ENCODE assay signal across 8 cellular contexts in genomic region chr20:36604952-36605308, GRCh38. TPM values are rescaled to one million over a fixed set of nuclear protein-coding genes. Genes with fewer than 3 reads are reported as not detected.
A peak's percentile ranks its signal among the peaks of the same experiment; 100 is the strongest.
DNase-seq lines count a peak whose midpoint lies in the region; ATAC-seq and TF ChIP-seq lines count a peak whose summit lies in the region.

No MANE protein-coding gene starts in this region.

- DNase-seq in A673 (ENCODE audit: low spot score) = no peak
- peak; percentile 90 for DNase-seq in RPMI8226
- DNase-seq in astrocyte of the cerebellum (ENCODE audit: low read depth) = no peak
- DNase-seq in left lobe of liver (ENCODE audit: low spot score) = peak; percentile 58
- peak; percentile 26 for DNase-seq in stimulated activated CD8-positive, alpha-beta memory T cell treated with anti-CD3 and anti-CD28 coated beads, Interleukin-12 subunit alpha, Interleukin-12 subunit beta, amount 100 ng/mL, for 4 hours (ENCODE audit: low read depth)
- no peak for DNase-seq in mesenteric fat pad (ENCODE audit: low spot score)

- BruUV-seq in A673 (replicated peaks; lab: Mats Ljungman, UMichigan) = TSS peak; percentile 91

- peak overlapping the region; percentile 95 for H3K27ac ChIP-seq in A673 (ENCODE audit: low read depth, low read length, poor library complexity, severe bottlenecking)

- H3K27me3 ChIP-seq in A673 (replicated peaks; ENCODE audit: insufficient read depth, low read depth, low read length, poor library complexity) = no peaks in the 10 kb centered on the region

- POLR2A ChIA-PET in A673 (lab: Charles Lee; ENCODE audit: low non-redundant PET) = no interaction called here

- peaks cover 10% of the 10 kb centered on the region for H3K4me1 ChIP-seq in A673 (ENCODE audit: insufficient read depth, low read length, poor library complexity, severe bottlenecking)

- ATAC-seq in GM18868 (IDR thresholded peaks at IDR 0.05; ENCODE audit: unreplicated experiment) = peak; percentile 40
- ATAC-seq in HG03066 (IDR thresholded peaks at IDR 0.05; ENCODE audit: low read depth, unreplicated experiment) = peak; percentile 47
- peak; percentile 11 for ATAC-seq in left lobe of liver

- in situ Hi-C loops in astrocyte of the cerebellum (cut with HindIII; ENCODE audit: low sequenced_read_pairs) = loop anchor here (5.0 kb wide), 1 partner anchor 53 kb away; no protein-coding TSS in a partner anchor

- H3K4me3 ChIP-seq in A673 (ENCODE audit: low read depth, low read length, poor library complexity, severe bottlenecking) = peak overlapping the region; percentile 95
- peak overlapping the region; percentile 97 for H3K4me3 ChIP-seq in astrocyte of the cerebellum (ENCODE audit: low read depth, low read length)

- TF ChIP-seq CTCF in A673 (conservative IDR thresholded peaks at IDR 0.05; ENCODE audit: low read depth, low read length) (no peak), astrocyte of the cerebellum (IDR thresholded peaks at IDR 0.05; ENCODE audit: low read depth, low read length, missing control alignments) (no peak)

- H3K36me3 ChIP-seq in A673 (ENCODE audit: insufficient read depth, low read length, poor library complexity, severe bottlenecking) = peaks cover 22% of the 10 kb centered on the region

- intact Hi-C loops in A673 (cut with micrococcal nuclease; ENCODE audit: unreplicated experiment) = no loop called here

- H3K9me3 ChIP-seq in A673 (ENCODE audit: low read depth, low read length, poor library complexity, severe bottlenecking) = no peaks in the 10 kb centered on the region

- CTCF ChIA-PET in A673 (lab: Charles Lee) = interaction anchor here (0.7 to 1.0 kb wide), 3 partner anchors 16 to 99 kb away, joined by 4 to 6 read pairs (median 4); no protein-coding TSS in a partner anchor

RNA-seq across cellular contexts. Expression of gene RAB5IF, which starts 0.6 kb away (rescaled TPM):
- 124 and 150 TPM in 2 replicates for total RNA-seq in A673 (2021)
- 113 TPM for total RNA-seq in left lobe of liver
- total RNA-seq in mesenteric fat pad = 109 TPM

RNA-seq across cellular contexts. Expression of gene TGIF2, which starts 31.5 kb away (rescaled TPM):
- total RNA-seq in A673 (2021) = 54.9 and 59.0 TPM in 2 replicates
- total RNA-seq in left lobe of liver = 4.6 TPM
- 9.3 TPM for total RNA-seq in mesenteric fat pad

RNA-seq across cellular contexts. Expression of gene SLA2, which starts 41.1 kb away (rescaled TPM):
- total RNA-seq in A673 (2021) (0.13 TPM in 1 of 2 replicates, not detected in the other), left lobe of liver (0.30 TPM), mesenteric fat pad (0.64 TPM)

Comparison
In these comparisons a context has a peak if more than half of its experiments do, and no peak if none do; other contexts are left out.
1. DNase-seq: peak in RPMI8226 (single experiment), left lobe of liver (single experiment) and stimulated activated CD8-positive, alpha-beta memory T cell treated with anti-CD3 and anti-CD28 coated beads, Interleukin-12 subunit alpha, Interleukin-12 subunit beta, amount 100 ng/mL, for 4 hours (single experiment); none in A673 (single experiment), astrocyte of the cerebellum (single experiment) and mesenteric fat pad (single experiment).
2. Peak in every context shown above with its lines, with median percentiles within 50 percentile points of each other: ATAC-seq.